ENCODE assay signal across 8 cellular contexts in genomic region chr1:207752456-207753132, GRCh38. TPM values are rescaled to one million over a fixed set of nuclear protein-coding genes. Genes with fewer than 3 reads are reported as not detected.
DNase-seq lines count a peak whose midpoint lies in the region; ATAC-seq and TF ChIP-seq lines count a peak whose summit lies in the region.

No MANE protein-coding gene starts in this region.

- peaks cover 22% of the 10 kb centered on the region for H3K4me1 ChIP-seq in RWPE2 (ENCODE audit: insufficient read depth, poor library complexity, severe bottlenecking)

- H3K27me3 ChIP-seq in RWPE2 (ENCODE audit: insufficient read depth, poor library complexity, severe bottlenecking): no peaks in the 10 kb centered on the region

- no peaks in the 10 kb centered on the region for H3K9me3 ChIP-seq in RWPE2 (ENCODE audit: severe bottlenecking)

- CTCF ChIA-PET in AG04449 (lab: Yijun Ruan, JAX): interaction anchor here (0.6 to 2.2 kb wide), 2 partner anchors 45 to 667 kb away, joined by 3 to 10 read pairs; no protein-coding TSS in a partner anchor

- H3K4me3 ChIP-seq in AG04449 (ENCODE audit: low read depth, low read length) (peak overlapping the region; percentile 84), RWPE2 (ENCODE audit: severe bottlenecking) (peak overlapping the region; percentile 79), cardiac fibroblast (replicated peaks in 1 of 2; ENCODE audit: low read depth in 2 of 2, low read length in 2 of 2) (peak overlapping the region; percentile 94 to 95)

- ATAC-seq in GM18517 (IDR thresholded peaks at IDR 0.05; ENCODE audit: unreplicated experiment): peak; percentile 44
- peak; percentile 18 for ATAC-seq in HG03097 (IDR thresholded peaks at IDR 0.05; ENCODE audit: low FRiP score, unreplicated experiment)
- peak; percentile 40 for ATAC-seq in RWPE2 (ENCODE audit: low read depth)
- peak; percentile 79 for ATAC-seq in left lobe of liver

- DNase-seq in AG04449 (ENCODE audit: low read depth, low spot score) (no peak), RWPE2 (ENCODE audit: low spot score) (no peak), cardiac fibroblast (ENCODE audit: low read depth in 2 of 2) (peak; percentile 13 to 20), left lobe of liver (ENCODE audit: low spot score) (peak; percentile 87), NK-92 (lab: John Stamatoyannopoulos, UW; ENCODE audit: unreplicated experiment) (no peak)
- DNase-seq in stimulated activated CD4-positive, alpha-beta T cell treated with anti-CD3 and anti-CD28 coated beads, TNF-alpha, amount 100 ng/mL, for 48 hours (ENCODE audit: low read depth in 3 of 3): peak in 2 of 3 donors; percentile 17 to 36

- POLR2A ChIA-PET in AG04449 (lab: Yijun Ruan, JAX): interaction anchor here (1.3 kb wide), 1 partner anchor 35 kb away, joined by 3 read pairs; no protein-coding TSS in a partner anchor

- H3K27ac ChIP-seq in RWPE2 (ENCODE audit: poor library complexity, severe bottlenecking): peak overlapping the region; percentile 73

- H3K36me3 ChIP-seq in RWPE2 (ENCODE audit: low read depth): peaks cover 7% of the 10 kb centered on the region

- TF ChIP-seq CTCF in AG04449 (IDR thresholded peaks at IDR 0.05; ENCODE audit: insufficient read depth, low read length, missing control alignments): no peak
- no peak for TF ChIP-seq CTCF in RWPE2 (IDR thresholded peaks at IDR 0.05; ENCODE audit: poor library complexity, severe bottlenecking)
- TF ChIP-seq CTCF in cardiac fibroblast (IDR thresholded peaks at IDR 0.05; ENCODE audit: low read depth, low read length): no peak

RNA-seq across cellular contexts. Expression of gene CD46, which starts 0.7 kb away (rescaled TPM):
- total RNA-seq in left lobe of liver: 96.2 TPM

Comparison
In these comparisons a context has a peak if more than half of its experiments do, and no peak if none do; other contexts are left out.
1. DNase-seq: peak in cardiac fibroblast (2 of 2), left lobe of liver (single experiment) and stimulated activated CD4-positive, alpha-beta T cell treated with anti-CD3 and anti-CD28 coated beads, TNF-alpha, amount 100 ng/mL, for 48 hours (2 of 3); none in AG04449 (single experiment), RWPE2 (single experiment) and NK-92 (single experiment).
2. ATAC-seq: peak in every context shown above with its lines; median percentile 79 in left lobe of liver; 44 in GM18517; 40 in RWPE2; 18 in HG03097.
3. Peak in every context shown above with its lines, with median percentiles within 50 percentile points of each other: H3K4me3 ChIP-seq.